Comparison of ENCODE assay signal across 8 cellular contexts in the genomic region with DNA sequence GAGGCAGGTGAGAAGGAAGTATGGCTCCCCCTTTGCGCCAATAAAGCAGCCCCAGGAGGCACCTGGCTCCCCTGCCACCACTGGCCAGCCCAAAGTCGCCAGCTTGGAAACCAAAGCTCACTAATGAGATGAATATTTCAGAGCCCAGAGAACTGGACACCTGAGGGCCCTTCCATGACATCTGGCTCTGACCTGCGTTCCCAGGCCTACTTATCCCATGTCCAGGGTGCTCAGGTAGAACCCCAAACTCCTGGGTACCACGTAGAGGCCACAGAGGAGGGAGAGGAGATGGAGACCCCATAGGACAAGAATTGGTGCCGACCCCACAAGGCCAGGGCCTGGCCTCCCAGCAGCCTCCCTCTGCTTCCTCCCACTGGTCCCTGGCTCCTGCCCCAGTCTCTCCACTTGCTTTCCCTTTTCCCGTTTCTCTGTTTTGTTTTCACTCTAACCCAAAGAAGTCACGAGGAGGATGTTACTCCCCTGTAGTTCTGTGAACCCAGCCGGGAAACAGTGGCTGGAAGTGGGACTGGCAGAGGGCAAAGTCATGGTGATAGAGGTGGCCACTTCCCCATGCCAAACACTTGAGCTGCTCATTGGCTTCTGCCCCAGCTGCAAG. TPM values are rescaled to one million over a fixed set of nuclear protein-coding genes. Genes with fewer than 3 reads are reported as not detected.
DNase-seq lines count a peak whose midpoint lies in the region; ATAC-seq and TF ChIP-seq lines count a peak whose summit lies in the region.

No MANE protein-coding gene starts in this region.

- no peaks in the 10 kb centered on the region for H3K27me3 ChIP-seq in KMS-11 (ENCODE audit: insufficient read depth, low read depth)
- no peaks in the 10 kb centered on the region for H3K27me3 ChIP-seq in upper lobe of right lung

- H2AFZ ChIP-seq in KMS-11 (ENCODE audit: low read depth): peak overlapping the region; percentile 8

- no peak for TF ChIP-seq POLR2A in lower leg skin (IDR thresholded peaks at IDR 0.05)

- no peaks in the 10 kb centered on the region for H4K20me1 ChIP-seq in KMS-11 (ENCODE audit: insufficient read depth)

- peaks cover 39% of the 10 kb centered on the region; the same call in 1 of the 2 replicates for H3K79me2 ChIP-seq in KMS-11 (ENCODE audit: insufficient read depth, low read depth)

- DNase-seq in AG08395 (ENCODE audit: low spot score) (peak; percentile 29), cardiac fibroblast (ENCODE audit: low read depth in 2 of 2) (peak in 1 of 2 donors; percentile 45), lower leg skin (ENCODE audit: low spot score in 2 of 2) (no peak), upper lobe of right lung (no peak), COLO668 (lab: John Stamatoyannopoulos, UW; ENCODE audit: unreplicated experiment) (no peak), SK-N-DZ (ENCODE audit: low spot score) (no peak), NCI-H1092 (lab: John Stamatoyannopoulos, UW) (no peak)

- peak overlapping the region; percentile 42 for H3K4me3 ChIP-seq in KMS-11 (IDR thresholded peaks at IDR 0.05; ENCODE audit: insufficient read depth, low read depth, low read length)
- peak overlapping the region; percentile 83 to 89 for H3K4me3 ChIP-seq in cardiac fibroblast (replicated peaks in 1 of 2; ENCODE audit: low read depth in 2 of 2, low read length in 2 of 2)
- peak overlapping the region; percentile 86 for H3K4me3 ChIP-seq in lower leg skin (ENCODE audit: low read depth, poor library complexity, severe bottlenecking)
- peak overlapping the region; percentile 89 for H3K4me3 ChIP-seq in upper lobe of right lung

- H3K27ac ChIP-seq in KMS-11 (peak overlapping the region; percentile 69), upper lobe of right lung (peak overlapping the region; percentile 98)

- intact Hi-C loops in lower leg skin (cut with DNase I; ENCODE audit: low total_unique reads): no loop called here
- intact Hi-C loops in upper lobe of right lung (cut with DNase I): loop anchor here (10.0 kb wide), 1 partner anchor 103 kb away; a partner anchor contains a TSS

- peak; percentile 38 for ATAC-seq in upper lobe of right lung

- no peaks in the 10 kb centered on the region for H3K9me3 ChIP-seq in upper lobe of right lung

- TF ChIP-seq CTCF in KMS-11 (conservative IDR thresholded peaks at IDR 0.05; ENCODE audit: low read depth, low read length) (no peak), cardiac fibroblast (IDR thresholded peaks at IDR 0.05; ENCODE audit: low read depth, low read length) (no peak), lower leg skin (IDR thresholded peaks at IDR 0.05) (no peak), upper lobe of right lung (IDR thresholded peaks at IDR 0.05) (no peak)

- H3K4me1 ChIP-seq in KMS-11 (ENCODE audit: low read depth, poor library complexity, severe bottlenecking) (peaks cover 62% of the 10 kb centered on the region), upper lobe of right lung (peaks cover 79% of the 10 kb centered on the region)

- H3K36me3 ChIP-seq in KMS-11 (ENCODE audit: insufficient read depth) (no peaks in the 10 kb centered on the region), upper lobe of right lung (no peaks in the 10 kb centered on the region)

- H3K9ac ChIP-seq in KMS-11: peak overlapping the region; percentile 69

- WGBS in lower leg skin, 2 donors: 15 to 22% methylated on average over 8 of the region's 8 CpGs

- peak overlapping the region; percentile 88 for H3K4me2 ChIP-seq in KMS-11

RNA-seq across cellular contexts. Expression of a gene that starts 0.9 kb away (rescaled TPM):
- total RNA-seq in lower leg skin (100 to 1,000 TPM; 205 to 318 (median 287) TPM), upper lobe of right lung (281 TPM)
- 1.6 and 2.0 TPM in 2 replicates for polyA plus RNA-seq in SK-N-DZ (2014; cell fraction: cytosol; rRNA removed)
- polyA plus RNA-seq in SK-N-DZ (2014; cell fraction: nucleus; rRNA removed): 1.4 TPM in 2 replicates

RNA-seq across cellular contexts. Expression of a gene that starts 21.1 kb away (rescaled TPM):
- total RNA-seq in lower leg skin (10 to 100 TPM; 26.6 to 60.6 (median 43.3) TPM), upper lobe of right lung (65.4 TPM)
- polyA plus RNA-seq in SK-N-DZ (2014; cell fraction: cytosol; rRNA removed): 72.8 and 76.1 TPM in 2 replicates
- polyA plus RNA-seq in SK-N-DZ (2014; cell fraction: nucleus; rRNA removed): 54.6 and 55.3 TPM in 2 replicates

RNA-seq across cellular contexts. Expression of a gene that starts 21.5 kb away (rescaled TPM):
- total RNA-seq in lower leg skin: 100 to 1,000 TPM; 142 to 171 (median 151) TPM
- 55.9 TPM for total RNA-seq in upper lobe of right lung
- polyA plus RNA-seq in SK-N-DZ (2014; cell fraction: cytosol; rRNA removed): 128 and 170 TPM in 2 replicates
- 197 and 224 TPM in 2 replicates for polyA plus RNA-seq in SK-N-DZ (2014; cell fraction: nucleus; rRNA removed)

RNA-seq across cellular contexts. Expression of a gene that starts 30.6 kb away (rescaled TPM):
- total RNA-seq in lower leg skin (1 to 10 TPM in 3 of 4 donors, under 1 TPM in 1; 0.34 to 1.7 (median 1.4) TPM), upper lobe of right lung (2.6 TPM)
- 0.91 and 1.2 TPM in 2 replicates for polyA plus RNA-seq in SK-N-DZ (2014; cell fraction: cytosol; rRNA removed)
- 1.3 TPM in 1 of 2 replicates, not detected in the other for polyA plus RNA-seq in SK-N-DZ (2014; cell fraction: nucleus; rRNA removed)
